In the genomic region with DNA sequence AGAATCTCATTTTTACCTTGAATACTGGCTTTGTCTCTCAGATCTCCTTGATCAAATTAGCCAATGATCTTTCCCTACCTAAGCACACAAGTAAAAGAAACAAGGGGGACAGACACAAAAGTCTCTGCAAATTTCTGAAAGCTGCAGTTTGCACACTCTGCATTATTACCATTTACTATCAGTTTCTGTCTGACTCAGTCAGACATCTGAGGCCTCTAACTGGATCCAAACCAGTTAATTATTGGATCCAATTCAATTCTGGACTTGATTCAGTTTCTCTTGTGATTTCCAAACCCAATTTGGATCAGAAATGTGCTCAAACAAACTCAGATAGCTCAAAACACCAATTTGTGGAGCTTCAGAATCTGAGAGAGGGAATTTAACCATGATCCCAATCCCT, we compare ENCODE assay signal across 18 cellular contexts. TPM values are rescaled to one million over a fixed set of nuclear protein-coding genes. Genes with fewer than 3 reads are reported as not detected.
DNase-seq lines count a peak whose midpoint lies in the region; ATAC-seq and TF ChIP-seq lines count a peak whose summit lies in the region.
"Had no signal": no experiment of that assay in that cellular context is flagged by ENCODE, and none has a peak within 500 bp of the region (broad histone marks: within the 10 kb centered on the region; RNA-seq: fewer than 3 reads in every experiment).

No MANE protein-coding gene starts in this region.

- in situ Hi-C loops in GM23248 (cut with MboI) = loop anchor here (25.0 kb wide), 2 partner anchors 512 to 638 kb away; no protein-coding TSS in a partner anchor

- H3K4me2 ChIP-seq in GM23248 (ENCODE audit: unreplicated experiment) = no peak overlapping the region
- no peak overlapping the region for H3K4me2 ChIP-seq in OCI-LY1 (ENCODE audit: low read length)
- H3K4me2 ChIP-seq: GM23338 had no signal

- no peak for ATAC-seq in HG03378 (IDR thresholded peaks at IDR 0.05; ENCODE audit: unreplicated experiment)
- ATAC-seq in HG03571 (IDR thresholded peaks at IDR 0.05; ENCODE audit: unreplicated experiment) = no peak
- ATAC-seq in activated naive CD4-positive, alpha-beta T cell treated with anti-CD3 and anti-CD28 coated beads, Interleukin-2, amount 50 U/mL, for 72 hours = no peak
- ATAC-seq: GM23338, HCT116 had no signal

- no peak overlapping the region for H3K27ac ChIP-seq in GM23248
- H3K27ac ChIP-seq in OCI-LY1 (ENCODE audit: low read depth, low read length, poor library complexity, severe bottlenecking) = no peak overlapping the region
- H3K27ac ChIP-seq: C4-2B had no signal

- no peaks in the 10 kb centered on the region for H3K9me2 ChIP-seq in GM23248 (ENCODE audit: insufficient read depth)
- H3K9me2 ChIP-seq in OCI-LY1 (ENCODE audit: low read depth, low read length) = no peaks in the 10 kb centered on the region

- peaks cover 0 to 5% of the 10 kb centered on the region in 2 donors for H3K36me3 Mint-ChIP-seq in activated naive CD4-positive, alpha-beta T cell treated with anti-CD3 and anti-CD28 coated beads, Interleukin-2, amount 50 U/mL, for 72 hours

- H3K4me3 ChIP-seq in AG10803 (ENCODE audit: low read length) (no peak overlapping the region), GM23248 (no peak overlapping the region), OCI-LY1 (ENCODE audit: low read depth, low read length, poor library complexity, severe bottlenecking) (no peak overlapping the region), fibroblast of pulmonary artery (replicated peaks; ENCODE audit: low read depth, low read length) (no peak overlapping the region)
- H3K4me3 ChIP-seq: GM23338 had no signal

- H3K79me2 ChIP-seq in GM23248 (ENCODE audit: insufficient read depth) (no peaks in the 10 kb centered on the region), OCI-LY1 (ENCODE audit: insufficient read depth, low read length) (no peaks in the 10 kb centered on the region)

- no peaks in the 10 kb centered on the region for H3K36me3 ChIP-seq in GM23248 (ENCODE audit: low read depth)
- no peaks in the 10 kb centered on the region for H3K36me3 ChIP-seq in OCI-LY1 (ENCODE audit: insufficient read depth, low read length)

- H3K9ac ChIP-seq in GM23248 (no peak overlapping the region), OCI-LY1 (ENCODE audit: low read length) (no peak overlapping the region)

- H4K20me1 ChIP-seq in GM23248 (ENCODE audit: insufficient read depth) = no peaks in the 10 kb centered on the region
- no peaks in the 10 kb centered on the region for H4K20me1 ChIP-seq in OCI-LY1 (ENCODE audit: insufficient read depth, low read length)

- TF ChIP-seq CTCF in AG10803 (conservative IDR thresholded peaks at IDR 0.05; ENCODE audit: low read length) (no peak), OCI-LY1 (IDR thresholded peaks at IDR 0.05; ENCODE audit: low read length) (no peak), fibroblast of pulmonary artery (IDR thresholded peaks at IDR 0.05; ENCODE audit: low read length, missing control alignments) (no peak)

- H3K27me3 ChIP-seq in GM23248 (replicated peaks; ENCODE audit: insufficient read depth) (no peaks in the 10 kb centered on the region), OCI-LY1 (ENCODE audit: insufficient read depth, low read length) (no peaks in the 10 kb centered on the region)

- peak; percentile 42 for DNase-seq in AG10803 (ENCODE audit: low read depth)
- no peak for DNase-seq in GM23248
- DNase-seq in fibroblast of pulmonary artery (ENCODE audit: low read depth) = peak; percentile 7
- no peak for DNase-seq in activated naive CD4-positive, alpha-beta T cell (lab: John Stamatoyannopoulos, UW)
- no peak for DNase-seq in activated naive CD4-positive, alpha-beta T cell treated with anti-CD3 and anti-CD28 coated beads, Interleukin-2, amount 50 U/mL, for 72 hours (ENCODE audit: low spot score in 2 of 2)
- DNase-seq: ACHN; AML-193; Caco-2; CD4-positive, alpha-beta T cell; H7; HFFc6 had no signal

- no peaks in the 10 kb centered on the region for H3K9me3 ChIP-seq in GM23248 (ENCODE audit: low read depth)
- H3K9me3 ChIP-seq in OCI-LY1 (ENCODE audit: low read length) = no peaks in the 10 kb centered on the region
- H3K9me3 ChIP-seq: Caco-2 had no signal

- no peak overlapping the region for H3K27ac Mint-ChIP-seq in activated naive CD4-positive, alpha-beta T cell treated with anti-CD3 and anti-CD28 coated beads, Interleukin-2, amount 50 U/mL, for 72 hours
- H3K27ac Mint-ChIP-seq: CD4-positive, alpha-beta T cell; GM23338; HFFc6 had no signal

- H3K4me1 ChIP-seq in GM23248 (ENCODE audit: insufficient read depth) (no peaks in the 10 kb centered on the region; the same call in 1 of the 2 replicates), OCI-LY1 (ENCODE audit: insufficient read depth, low read length, severe bottlenecking) (peaks cover 23% of the 10 kb centered on the region)
- H3K4me1 ChIP-seq: Caco-2 had no signal

- H2AFZ ChIP-seq in GM23248 = peak overlapping the region; percentile 4; the same call in 1 of the 2 replicates
- H2AFZ ChIP-seq in OCI-LY1 (ENCODE audit: low read length) = peak overlapping the region; percentile 74
- H2AFZ ChIP-seq: GM23338 had no signal

- H3F3A ChIP-seq in GM23248 (ENCODE audit: insufficient read depth) = no peaks in the 10 kb centered on the region
- H3F3A ChIP-seq in OCI-LY1 (ENCODE audit: insufficient read depth, low read length) = no peaks in the 10 kb centered on the region

- no peaks in the 10 kb centered on the region for H3K9me3 Mint-ChIP-seq in activated naive CD4-positive, alpha-beta T cell treated with anti-CD3 and anti-CD28 coated beads, Interleukin-2, amount 50 U/mL, for 72 hours
- H3K9me3 Mint-ChIP-seq: CD4-positive, alpha-beta T cell; GM23338; HFFc6 had no signal

RNA-seq across cellular contexts. Expression of a gene that starts 16.6 kb away (rescaled TPM):
- total RNA-seq in GM23248 (2014; rRNA removed; shearing (Covaris generic)) = 17.6 and 18.4 TPM in 2 replicates
- 26.7 and 27.6 TPM in 2 replicates for polyA plus RNA-seq in GM23248 (2016; fragmentation: Nextera tagmentation; extraction: Ambion mirVana)
- total RNA-seq in activated naive CD4-positive, alpha-beta T cell treated with anti-CD3 and anti-CD28 coated beads, Interleukin-2, amount 50 U/mL, for 72 hours = not detected
- total RNA-seq: CD4-positive, alpha-beta T cell had no signal

RNA-seq across cellular contexts. Expression of a gene that starts 31.6 kb away (rescaled TPM):
- total RNA-seq in GM23248 (2014; rRNA removed; shearing (Covaris generic)) = 0.63 TPM in 1 of 2 replicates, not detected in the other
- polyA plus RNA-seq in GM23248 (2016; fragmentation: Nextera tagmentation; extraction: Ambion mirVana) = 0.10 TPM in 1 of 2 replicates, not detected in the other
- total RNA-seq in activated naive CD4-positive, alpha-beta T cell treated with anti-CD3 and anti-CD28 coated beads, Interleukin-2, amount 50 U/mL, for 72 hours = not detected
- total RNA-seq: Caco-2; CD4-positive, alpha-beta T cell; GM23338; HT-29 had no signal
- polyA plus RNA-seq: GM23338 had no signal

Comparison
In these comparisons a context has a peak if more than half of its experiments do, and no peak if none do; other contexts are left out.
1. DNase-seq: peak in AG10803 (single experiment) and fibroblast of pulmonary artery (single experiment); none in GM23248 (single experiment), activated naive CD4-positive, alpha-beta T cell (0 of 4) and activated naive CD4-positive, alpha-beta T cell treated with anti-CD3 and anti-CD28 coated beads, Interleukin-2, amount 50 U/mL, for 72 hours (0 of 2).
2. RNA of a gene that starts 16.6 kb away (total RNA-seq): 17.6 to 18.4 TPM in GM23248; not detected in activated naive CD4-positive, alpha-beta T cell treated with anti-CD3 and anti-CD28 coated beads, Interleukin-2, amount 50 U/mL, for 72 hours; every median in the first group is over 10 times any median in the second.